ENCODE assay signal across 23 cellular contexts in genomic region chr18:60082282-60082681, GRCh38.
DNase-seq lines count a peak whose midpoint lies in the region; ATAC-seq and TF ChIP-seq lines count a peak whose summit lies in the region.
"Had no signal": no experiment of that assay in that cellular context is flagged by ENCODE, and none has a peak within 500 bp of the region (broad histone marks: within the 10 kb centered on the region; RNA-seq: fewer than 3 reads in every experiment).

No MANE protein-coding gene starts in this region.

- no peaks in the 10 kb centered on the region for H3K9me3 ChIP-seq in OCI-LY3 (ENCODE audit: insufficient read depth, low read length)
- H3K9me3 ChIP-seq: BE2C, BLaER1 had no signal

- TF ChIP-seq CTCF in OCI-LY3 (IDR thresholded peaks at IDR 0.05; ENCODE audit: low read depth, low read length) = no peak

- H3K36me3 ChIP-seq in OCI-LY3 (replicated peaks; ENCODE audit: low read depth, low read length) = no peaks in the 10 kb centered on the region
- H3K36me3 ChIP-seq: BE2C, BLaER1 had no signal

- no peak overlapping the region for H2AFZ ChIP-seq in OCI-LY3 (ENCODE audit: low read depth, low read length)

- no peak overlapping the region for H3K9ac ChIP-seq in OCI-LY3 (ENCODE audit: low read length)
- H3K9ac ChIP-seq: BLaER1 had no signal

- H3K4me1 ChIP-seq in OCI-LY3 (ENCODE audit: low read length) = peaks cover 22% of the 10 kb centered on the region
- H3K4me1 ChIP-seq: BE2C, BLaER1 had no signal

- H3K4me3 ChIP-seq in OCI-LY3 (ENCODE audit: low read length) = no peak overlapping the region
- H3K4me3 ChIP-seq: BLaER1, GM12878 had no signal

- peak overlapping the region; percentile 26 for H3K4me2 ChIP-seq in OCI-LY3 (ENCODE audit: low read length)
- H3K4me2 ChIP-seq: BLaER1 had no signal

- H4K20me1 ChIP-seq in OCI-LY3 (ENCODE audit: insufficient read depth, low read length) = no peaks in the 10 kb centered on the region
- H4K20me1 ChIP-seq: BLaER1 had no signal

- DNase-seq in renal cortical epithelial cell (ENCODE audit: low read depth) (peak; percentile 59), inferior parietal cortex (ENCODE audit: extremely low spot score) (no peak)
- DNase-seq: 8988T; ACHN; BE2C; C1 segment of cervical spinal cord; CD4-positive, alpha-beta memory T cell; CD4-positive, CD25-positive, alpha-beta regulatory T cell; CD8-positive, alpha-beta memory T cell; COR-L47; DMS 273 treated with DMSO at 0.1 percent for 48 hours; DMS153; DMS53; DMS79; EL; GDM1 had no signal

- H3K27me3 ChIP-seq in OCI-LY3 (ENCODE audit: low read depth, low read length) = no peaks in the 10 kb centered on the region
- H3K27me3 ChIP-seq: BE2C, BLaER1 had no signal

- no peak overlapping the region for H3K27ac ChIP-seq in OCI-LY3 (ENCODE audit: low read length)
- H3K27ac ChIP-seq: BLaER1 had no signal

- peak; percentile 52 for ATAC-seq in GM18907 (IDR thresholded peaks at IDR 0.05; ENCODE audit: unreplicated experiment)
- ATAC-seq in GM18873 (IDR thresholded peaks at IDR 0.05; ENCODE audit: low FRiP score, unreplicated experiment) = no peak
- ATAC-seq in GM21367 (IDR thresholded peaks at IDR 0.05; ENCODE audit: unreplicated experiment) = no peak
- ATAC-seq in GM18867 (IDR thresholded peaks at IDR 0.05; ENCODE audit: unreplicated experiment) = no peak

- H3K79me2 ChIP-seq in OCI-LY3 (ENCODE audit: low read length) = no peaks in the 10 kb centered on the region
